Comparison of ENCODE assay signal across 18 cellular contexts in the genomic region with DNA sequence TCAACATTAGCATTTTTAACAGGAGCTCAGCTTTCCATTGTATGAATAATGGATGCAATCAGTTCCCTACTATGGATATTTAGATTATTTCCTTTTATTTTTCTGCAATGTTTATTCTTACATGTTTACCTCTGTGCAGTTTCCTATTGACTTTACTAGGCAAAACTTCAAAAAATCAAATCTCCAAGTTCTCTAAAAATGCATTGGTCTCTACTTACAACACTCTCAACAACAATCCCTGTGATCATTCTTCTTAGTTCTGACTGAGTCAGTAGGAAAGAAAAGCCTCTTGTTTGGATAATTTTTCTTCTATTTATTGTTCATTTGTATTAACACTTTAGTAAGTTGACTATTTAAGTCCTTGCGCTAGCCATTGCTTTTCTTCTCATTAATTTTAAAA.
A peak's percentile ranks its signal among the peaks of the same experiment; 100 is the strongest.
DNase-seq lines count a peak whose midpoint lies in the region; ATAC-seq, FAIRE-seq and TF ChIP-seq lines count a peak whose summit lies in the region.
"Had no signal": no experiment of that assay in that cellular context is flagged by ENCODE, and none has a peak within 500 bp of the region (broad histone marks: within the 10 kb centered on the region; RNA-seq: fewer than 3 reads in every experiment).

No MANE protein-coding gene starts in this region.

- DNase-seq in WTC11 (ENCODE audit: low spot score): no peak
- no peak for DNase-seq in dorsolateral prefrontal cortex
- peak; percentile 39 for DNase-seq in medulla oblongata (ENCODE audit: extremely low spot score)
- DNase-seq in stimulated activated CD4-positive, alpha-beta T cell treated with anti-CD3 and anti-CD28 coated beads, Interleukin-4, amount 100 ng/mL, for 4 hours: no peak
- DNase-seq in HTR-8/SVneo (ENCODE audit: insufficient read length, low spot score): no peak
- no peak for DNase-seq in ascending aorta (ENCODE audit: low spot score in 2 of 2)
- DNase-seq: Calu3; CD8-positive, alpha-beta T cell; DMS79 treated with DMSO at 0.1 percent for 48 hours; GM23248; HCEC 1CT had no signal

- no peaks in the 10 kb centered on the region for H3K27me3 Mint-ChIP-seq in WTC11 (ENCODE audit: low read depth)
- H3K27me3 Mint-ChIP-seq: B cell had no signal

- H3K36me3 Mint-ChIP-seq in WTC11: no peaks in the 10 kb centered on the region
- H3K36me3 Mint-ChIP-seq: CD8-positive, alpha-beta T cell had no signal

- H3K4me1 ChIP-seq in ascending aorta: peaks cover 13 to 31% of the 10 kb centered on the region in 2 donors
- H3K4me1 ChIP-seq: BLaER1 treated with 17β-estradiol and CSF1 and Interleukin-3, amounts not matched to agents 10 nM and 100 nM had no signal

- FAIRE-seq in HTR-8/SVneo (lab: Jason Lieb, UNC): no peak
- FAIRE-seq: GM12878, GM19239, H54 had no signal

- CTCF ChIA-PET in WTC11 (lab: Charles Lee): no interaction called here

- H3K9me3 Mint-ChIP-seq in WTC11: no peaks in the 10 kb centered on the region
- H3K9me3 Mint-ChIP-seq: CD8-positive, alpha-beta T cell had no signal

- no peak for ATAC-seq in WTC11
- ATAC-seq in HG03045 (IDR thresholded peaks at IDR 0.05; ENCODE audit: unreplicated experiment): no peak
- ATAC-seq: CD8-positive, alpha-beta T cell; GM12878 had no signal

- H3K4me3 ChIP-seq in dorsolateral prefrontal cortex (no peak overlapping the region), ascending aorta (no peak overlapping the region)
- H3K4me3 ChIP-seq: BLaER1 treated with 17β-estradiol and CSF1 and Interleukin-3, amounts not matched to agents 10 nM and 100 nM; GM12878; GM23248 had no signal

- POLR2A ChIA-PET in WTC11 (lab: Charles Lee): no interaction called here

- no peak overlapping the region for H3K4me3 Mint-ChIP-seq in WTC11
- H3K4me3 Mint-ChIP-seq: B cell; CD8-positive, alpha-beta T cell had no signal

- no peaks in the 10 kb centered on the region for H3K9me3 ChIP-seq in ascending aorta

- H3K4me1 Mint-ChIP-seq in WTC11: peaks cover 5% of the 10 kb centered on the region; the same call in 1 of the 2 replicates
- H3K4me1 Mint-ChIP-seq: B cell had no signal

- intact Hi-C loops in dorsolateral prefrontal cortex (cut with DNase I): loop anchor here in 1 of 2 donors (10.0 kb wide), 1 partner anchor 47 kb away; no protein-coding TSS in a partner anchor
- intact Hi-C loops in ascending aorta (cut with DNase I): no loop called here

- no peaks in the 10 kb centered on the region for H3K36me3 ChIP-seq in ascending aorta

- H3K27ac ChIP-seq in dorsolateral prefrontal cortex (peak overlapping the region in 58 of 59 donors; percentile 18 to 98 (median 92)), temporal lobe (ENCODE audit: low read depth, low read length) (peak overlapping the region; percentile 54), ascending aorta (peak overlapping the region in 1 of 2 donors; percentile 22)
- H3K27ac ChIP-seq: BLaER1 treated with 17β-estradiol and CSF1 and Interleukin-3, amounts not matched to agents 10 nM and 100 nM; GM23248 had no signal

- H3K27ac Mint-ChIP-seq in WTC11: peak overlapping the region; percentile 69; the same call in 1 of the 2 replicates
- H3K27ac Mint-ChIP-seq: B cell; CD8-positive, alpha-beta T cell had no signal

- TF ChIP-seq CTCF in WTC11 (IDR thresholded peaks at IDR 0.05) (no peak), dorsolateral prefrontal cortex (IDR thresholded peaks at IDR 0.05 in 54 of 56, conservative IDR thresholded peaks at IDR 0.05 in 2 of 56; ENCODE audit: low read depth in 1 of 56, partially characterized antibody in 56 of 56) (no peak), ascending aorta (IDR thresholded peaks at IDR 0.05) (no peak)

- no peaks in the 10 kb centered on the region for H3K27me3 ChIP-seq in dorsolateral prefrontal cortex
- H3K27me3 ChIP-seq in ascending aorta: no peaks in the 10 kb centered on the region
- H3K27me3 ChIP-seq: BLaER1 treated with 17β-estradiol and CSF1 and Interleukin-3, amounts not matched to agents 10 nM and 100 nM had no signal

TF ChIP-seq in WTC11, 78 proteins besides CTCF, POLR2A, EP300 and RAD21:
- no peak for TF ChIP-seq ZNF396 (CRISPR knock-in tag; IDR thresholded peaks at IDR 0.05; ENCODE audit: borderline replicate concordance)
- no peak for TF ChIP-seq SP1 (CRISPR knock-in tag; conservative IDR thresholded peaks at IDR 0.05)
- TF ChIP-seq MYBL2 (CRISPR knock-in tag; IDR thresholded peaks at IDR 0.05): no peak
- TF ChIP-seq TEAD1 (CRISPR knock-in tag; IDR thresholded peaks at IDR 0.05): no peak
- no peak for TF ChIP-seq ZNF671 (CRISPR knock-in tag; IDR thresholded peaks at IDR 0.05)
- TF ChIP-seq, protein P1, sequence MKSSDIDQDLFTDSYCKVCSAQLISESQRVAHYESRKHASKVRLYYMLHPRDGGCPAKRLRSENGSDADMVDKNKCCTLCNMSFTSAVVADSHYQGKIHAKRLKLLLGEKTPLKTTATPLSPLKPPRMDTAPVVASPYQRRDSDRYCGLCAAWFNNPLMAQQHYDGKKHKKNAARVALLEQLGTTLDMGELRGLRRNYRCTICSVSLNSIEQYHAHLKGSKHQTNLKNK (CRISPR knock-in tag; IDR thresholded peaks at IDR 0.05): no peak
- TF ChIP-seq, protein P2, sequence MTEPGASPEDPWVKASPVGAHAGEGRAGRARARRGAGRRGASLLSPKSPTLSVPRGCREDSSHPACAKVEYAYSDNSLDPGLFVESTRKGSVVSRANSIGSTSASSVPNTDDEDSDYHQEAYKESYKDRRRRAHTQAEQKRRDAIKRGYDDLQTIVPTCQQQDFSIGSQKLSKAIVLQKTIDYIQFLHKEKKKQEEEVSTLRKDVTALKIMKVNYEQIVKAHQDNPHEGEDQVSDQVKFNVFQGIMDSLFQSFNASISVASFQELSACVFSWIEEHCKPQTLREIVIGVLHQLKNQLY (CRISPR knock-in tag; IDR thresholded peaks at IDR 0.05): no peak
- TF ChIP-seq, protein P3, sequence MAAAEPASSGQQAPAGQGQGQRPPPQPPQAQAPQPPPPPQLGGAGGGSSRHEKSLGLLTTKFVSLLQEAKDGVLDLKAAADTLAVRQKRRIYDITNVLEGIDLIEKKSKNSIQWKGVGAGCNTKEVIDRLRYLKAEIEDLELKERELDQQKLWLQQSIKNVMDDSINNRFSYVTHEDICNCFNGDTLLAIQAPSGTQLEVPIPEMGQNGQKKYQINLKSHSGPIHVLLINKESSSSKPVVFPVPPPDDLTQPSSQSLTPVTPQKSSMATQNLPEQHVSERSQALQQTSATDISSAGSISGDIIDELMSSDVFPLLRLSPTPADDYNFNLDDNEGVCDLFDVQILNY (CRISPR knock-in tag; IDR thresholded peaks at IDR 0.05): no peak
- no peak for TF ChIP-seq RORB (CRISPR knock-in tag; IDR thresholded peaks at IDR 0.05)
- no peak for TF ChIP-seq GABPB1 (CRISPR knock-in tag; IDR thresholded peaks at IDR 0.05)
- no peak for TF ChIP-seq ETV6 (CRISPR knock-in tag; IDR thresholded peaks at IDR 0.05)
- TF ChIP-seq, protein P4, sequence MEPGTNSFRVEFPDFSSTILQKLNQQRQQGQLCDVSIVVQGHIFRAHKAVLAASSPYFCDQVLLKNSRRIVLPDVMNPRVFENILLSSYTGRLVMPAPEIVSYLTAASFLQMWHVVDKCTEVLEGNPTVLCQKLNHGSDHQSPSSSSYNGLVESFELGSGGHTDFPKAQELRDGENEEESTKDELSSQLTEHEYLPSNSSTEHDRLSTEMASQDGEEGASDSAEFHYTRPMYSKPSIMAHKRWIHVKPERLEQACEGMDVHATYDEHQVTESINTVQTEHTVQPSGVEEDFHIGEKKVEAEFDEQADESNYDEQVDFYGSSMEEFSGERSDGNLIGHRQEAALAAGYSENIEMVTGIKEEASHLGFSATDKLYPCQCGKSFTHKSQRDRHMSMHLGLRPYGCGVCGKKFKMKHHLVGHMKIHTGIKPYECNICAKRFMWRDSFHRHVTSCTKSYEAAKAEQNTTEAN (CRISPR knock-in tag; IDR thresholded peaks at IDR 0.05): no peak
- TF ChIP-seq CREB1 (CRISPR knock-in tag; IDR thresholded peaks at IDR 0.05): no peak
- TF ChIP-seq, protein P5, sequence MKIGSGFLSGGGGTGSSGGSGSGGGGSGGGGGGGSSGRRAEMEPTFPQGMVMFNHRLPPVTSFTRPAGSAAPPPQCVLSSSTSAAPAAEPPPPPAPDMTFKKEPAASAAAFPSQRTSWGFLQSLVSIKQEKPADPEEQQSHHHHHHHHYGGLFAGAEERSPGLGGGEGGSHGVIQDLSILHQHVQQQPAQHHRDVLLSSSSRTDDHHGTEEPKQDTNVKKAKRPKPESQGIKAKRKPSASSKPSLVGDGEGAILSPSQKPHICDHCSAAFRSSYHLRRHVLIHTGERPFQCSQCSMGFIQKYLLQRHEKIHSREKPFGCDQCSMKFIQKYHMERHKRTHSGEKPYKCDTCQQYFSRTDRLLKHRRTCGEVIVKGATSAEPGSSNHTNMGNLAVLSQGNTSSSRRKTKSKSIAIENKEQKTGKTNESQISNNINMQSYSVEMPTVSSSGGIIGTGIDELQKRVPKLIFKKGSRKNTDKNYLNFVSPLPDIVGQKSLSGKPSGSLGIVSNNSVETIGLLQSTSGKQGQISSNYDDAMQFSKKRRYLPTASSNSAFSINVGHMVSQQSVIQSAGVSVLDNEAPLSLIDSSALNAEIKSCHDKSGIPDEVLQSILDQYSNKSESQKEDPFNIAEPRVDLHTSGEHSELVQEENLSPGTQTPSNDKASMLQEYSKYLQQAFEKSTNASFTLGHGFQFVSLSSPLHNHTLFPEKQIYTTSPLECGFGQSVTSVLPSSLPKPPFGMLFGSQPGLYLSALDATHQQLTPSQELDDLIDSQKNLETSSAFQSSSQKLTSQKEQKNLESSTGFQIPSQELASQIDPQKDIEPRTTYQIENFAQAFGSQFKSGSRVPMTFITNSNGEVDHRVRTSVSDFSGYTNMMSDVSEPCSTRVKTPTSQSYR (CRISPR knock-in tag; IDR thresholded peaks at IDR 0.05): no peak
- no peak for TF ChIP-seq NFYB (CRISPR knock-in tag; conservative IDR thresholded peaks at IDR 0.05; ENCODE audit: low read depth)
- no peak for TF ChIP-seq GTF2I (CRISPR knock-in tag; conservative IDR thresholded peaks at IDR 0.05)
- TF ChIP-seq SMAD3 (CRISPR knock-in tag; IDR thresholded peaks at IDR 0.05; ENCODE audit: borderline replicate concordance): no peak
- TF ChIP-seq, protein P6, sequence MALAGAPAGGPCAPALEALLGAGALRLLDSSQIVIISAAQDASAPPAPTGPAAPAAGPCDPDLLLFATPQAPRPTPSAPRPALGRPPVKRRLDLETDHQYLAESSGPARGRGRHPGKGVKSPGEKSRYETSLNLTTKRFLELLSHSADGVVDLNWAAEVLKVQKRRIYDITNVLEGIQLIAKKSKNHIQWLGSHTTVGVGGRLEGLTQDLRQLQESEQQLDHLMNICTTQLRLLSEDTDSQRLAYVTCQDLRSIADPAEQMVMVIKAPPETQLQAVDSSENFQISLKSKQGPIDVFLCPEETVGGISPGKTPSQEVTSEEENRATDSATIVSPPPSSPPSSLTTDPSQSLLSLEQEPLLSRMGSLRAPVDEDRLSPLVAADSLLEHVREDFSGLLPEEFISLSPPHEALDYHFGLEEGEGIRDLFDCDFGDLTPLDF (CRISPR knock-in tag; IDR thresholded peaks at IDR 0.05): no peak
